ENCODE assay signal across 15 cellular contexts in genomic region chr11:10489444-10489785, GRCh38. TPM values are rescaled to one million over a fixed set of nuclear protein-coding genes. Genes with fewer than 3 reads are reported as not detected.
DNase-seq lines count a peak whose midpoint lies in the region; ATAC-seq and TF ChIP-seq lines count a peak whose summit lies in the region.
"Had no signal": no experiment of that assay in that cellular context is flagged by ENCODE, and none has a peak within 500 bp of the region (broad histone marks: within the 10 kb centered on the region; RNA-seq: fewer than 3 reads in every experiment).

No MANE protein-coding gene starts in this region.

- no peak for TF ChIP-seq POLR2A in Peyer's patch (IDR thresholded peaks at IDR 0.05)

- TF ChIP-seq CTCF in Peyer's patch (IDR thresholded peaks at IDR 0.05) (no peak), epithelial cell of esophagus (IDR thresholded peaks at IDR 0.05; ENCODE audit: insufficient read depth, low read depth, low read length, missing control alignments) (no peak), GM10248 (IDR thresholded peaks at IDR 0.05; ENCODE audit: control extremely low read depth, extremely low read depth, low read depth, missing control alignments) (no peak)

- H3K9me3 Mint-ChIP-seq in stimulated activated effector memory CD8-positive, alpha-beta T cell treated with anti-CD3 and anti-CD28 coated beads, Interleukin-12 subunit alpha, Interleukin-12 subunit beta, amount 100 ng/mL, for 72 hours = no peaks in the 10 kb centered on the region
- no peaks in the 10 kb centered on the region for H3K9me3 Mint-ChIP-seq in T-helper 2 cell treated with Interferon-gamma antibody and Interleukin-4, amounts not matched to agents 5 μg/mL and 100 μg/mL, for 36 hours

- POLR2A ChIA-PET in GM10248 (lab: Yijun Ruan, JAX) = no interaction called here

- H3K4me1 ChIP-seq in Peyer's patch = peaks cover 0 to 23% (median 6%) of the 10 kb centered on the region in 4 donors
- H3K4me1 ChIP-seq: pancreas had no signal

- peaks cover 68% of the 10 kb centered on the region for H3K36me3 Mint-ChIP-seq in stimulated activated effector memory CD8-positive, alpha-beta T cell treated with anti-CD3 and anti-CD28 coated beads, Interleukin-12 subunit alpha, Interleukin-12 subunit beta, amount 100 ng/mL, for 72 hours
- H3K36me3 Mint-ChIP-seq in T-helper 2 cell treated with Interferon-gamma antibody and Interleukin-4, amounts not matched to agents 5 μg/mL and 100 μg/mL, for 36 hours (ENCODE audit: low read depth) = peaks cover 43% of the 10 kb centered on the region

- CTCF ChIA-PET in GM10248 (lab: Yijun Ruan, JAX) = interaction anchor here (1.7 to 2.3 kb wide), 2 partner anchors 51 to 166 kb away, joined by 3 to 7 read pairs; partner anchors contain the start of gene RNF141

- H3K4me3 Mint-ChIP-seq in stimulated activated effector memory CD8-positive, alpha-beta T cell treated with anti-CD3 and anti-CD28 coated beads, Interleukin-12 subunit alpha, Interleukin-12 subunit beta, amount 100 ng/mL, for 72 hours = no peak overlapping the region
- H3K4me3 Mint-ChIP-seq in T-helper 2 cell treated with Interferon-gamma antibody and Interleukin-4, amounts not matched to agents 5 μg/mL and 100 μg/mL, for 36 hours = no peak overlapping the region
- H3K4me3 Mint-ChIP-seq: mesothelial cell of epicardium had no signal

- no peaks in the 10 kb centered on the region for H3K27me3 ChIP-seq in Peyer's patch
- H3K27me3 ChIP-seq: pancreas had no signal

- H3K36me3 ChIP-seq in Peyer's patch = peaks cover 0 to 15% (median 0%) of the 10 kb centered on the region in 3 donors

- peaks cover 27% of the 10 kb centered on the region for H3K4me1 Mint-ChIP-seq in stimulated activated effector memory CD8-positive, alpha-beta T cell treated with anti-CD3 and anti-CD28 coated beads, Interleukin-12 subunit alpha, Interleukin-12 subunit beta, amount 100 ng/mL, for 72 hours
- H3K4me1 Mint-ChIP-seq in T-helper 2 cell treated with Interferon-gamma antibody and Interleukin-4, amounts not matched to agents 5 μg/mL and 100 μg/mL, for 36 hours (ENCODE audit: low read depth) = peaks cover 9% of the 10 kb centered on the region
- H3K4me1 Mint-ChIP-seq: mesothelial cell of epicardium had no signal

- H3K9me3 ChIP-seq in Peyer's patch = no peaks in the 10 kb centered on the region
- H3K9me3 ChIP-seq: pancreas had no signal

- H3K4me3 ChIP-seq in Peyer's patch (no peak overlapping the region), epithelial cell of esophagus (ENCODE audit: low read length) (no peak overlapping the region)
- H3K4me3 ChIP-seq: pancreas had no signal

- H3K27ac Mint-ChIP-seq in stimulated activated effector memory CD8-positive, alpha-beta T cell treated with anti-CD3 and anti-CD28 coated beads, Interleukin-12 subunit alpha, Interleukin-12 subunit beta, amount 100 ng/mL, for 72 hours = peak overlapping the region; percentile 74
- H3K27ac Mint-ChIP-seq in T-helper 2 cell treated with Interferon-gamma antibody and Interleukin-4, amounts not matched to agents 5 μg/mL and 100 μg/mL, for 36 hours = no peak overlapping the region
- H3K27ac Mint-ChIP-seq: mesothelial cell of epicardium had no signal

- H3K27me3 Mint-ChIP-seq in T-helper 2 cell treated with Interferon-gamma antibody and Interleukin-4, amounts not matched to agents 5 μg/mL and 100 μg/mL, for 36 hours (ENCODE audit: low read depth) = no peaks in the 10 kb centered on the region

- ATAC-seq in GM18498 (IDR thresholded peaks at IDR 0.05; ENCODE audit: unreplicated experiment) = peak; percentile 10
- no peak for ATAC-seq in stimulated activated effector memory CD8-positive, alpha-beta T cell treated with anti-CD3 and anti-CD28 coated beads, Interleukin-12 subunit alpha, Interleukin-12 subunit beta, amount 100 ng/mL, for 72 hours
- ATAC-seq: Right ventricle myocardium inferior had no signal

- peak overlapping the region; percentile 55 to 94 (median 78) for H3K27ac ChIP-seq in Peyer's patch
- H3K27ac ChIP-seq: pancreas had no signal

- DNase-seq in Peyer's patch = peak in 2 of 3 donors; percentile 86 to 91
- peak; percentile 85 for DNase-seq in epithelial cell of esophagus (ENCODE audit: low read depth)
- no peak for DNase-seq in stimulated activated effector memory CD8-positive, alpha-beta T cell treated with anti-CD3 and anti-CD28 coated beads, Interleukin-12 subunit alpha, Interleukin-12 subunit beta, amount 100 ng/mL, for 72 hours (ENCODE audit: low spot score in 2 of 2)
- DNase-seq in T-helper 2 cell treated with Interferon-gamma antibody and Interleukin-4, amounts not matched to agents 5 μg/mL and 100 μg/mL, for 36 hours (ENCODE audit: low spot score) = no peak
- DNase-seq in NOMO-1 treated with dmso at 0.1 percent for 144 hours (lab: John Stamatoyannopoulos, UW; ENCODE audit: unreplicated experiment) = no peak
- no peak for DNase-seq in NCI-H1930 (lab: John Stamatoyannopoulos, UW)
- no peak for DNase-seq in GM10248 (ENCODE audit: extremely low spot score)
- DNase-seq: activated naive CD4-positive, alpha-beta T cell treated with anti-CD3 and anti-CD28 coated beads, Interleukin-2, amount 50 U/mL, for 16 hours; C1 segment of cervical spinal cord; NCI-H1417; NCI-H524; pancreas had no signal

RNA-seq across cellular contexts. Expression of gene AMPD3, which starts 34.4 kb away (rescaled TPM):
- 10 to 100 TPM; 12.4 to 28.9 (median 17.6) TPM for total RNA-seq in Peyer's patch

RNA-seq across cellular contexts. Expression of gene RNF141, which starts 51.6 kb away (rescaled TPM):
- total RNA-seq in Peyer's patch = 10 to 100 TPM; 28.1 to 35.1 (median 33.5) TPM

Comparison
In these comparisons a context has a peak if more than half of its experiments do, and no peak if none do; other contexts are left out.
1. DNase-seq: peak in Peyer's patch (2 of 3) and epithelial cell of esophagus (single experiment); none in stimulated activated effector memory CD8-positive, alpha-beta T cell treated with anti-CD3 and anti-CD28 coated beads, Interleukin-12 subunit alpha, Interleukin-12 subunit beta, amount 100 ng/mL, for 72 hours (0 of 2), T-helper 2 cell treated with Interferon-gamma antibody and Interleukin-4, amounts not matched to agents 5 μg/mL and 100 μg/mL, for 36 hours (single experiment), NOMO-1 treated with dmso at 0.1 percent for 144 hours (single experiment), NCI-H1930 (0 of 2) and GM10248 (single experiment).